In the genomic region with DNA sequence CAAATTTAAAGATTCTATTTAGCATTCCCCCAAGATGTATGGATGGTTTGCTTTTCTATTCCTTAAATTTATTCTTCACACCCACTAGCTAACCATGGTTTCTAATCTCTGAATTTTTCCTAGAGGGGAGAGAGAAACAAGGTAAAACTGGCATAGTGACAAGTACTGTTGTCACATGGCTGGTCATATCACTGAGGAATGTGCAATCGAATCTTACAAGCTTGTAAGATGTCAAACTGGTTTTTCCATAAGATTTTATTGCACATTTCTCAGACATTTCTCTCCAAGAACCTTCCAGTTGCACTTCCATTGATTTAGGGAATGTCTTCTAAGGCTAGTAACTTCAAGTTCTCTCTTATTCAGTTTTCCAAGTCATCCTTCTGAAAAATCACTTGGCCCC, we compare ENCODE assay signal across 17 cellular contexts.
DNase-seq lines count a peak whose midpoint lies in the region; ATAC-seq and TF ChIP-seq lines count a peak whose summit lies in the region.
"Had no signal": no experiment of that assay in that cellular context is flagged by ENCODE, and none has a peak within 500 bp of the region (broad histone marks: within the 10 kb centered on the region; RNA-seq: fewer than 3 reads in every experiment).

No MANE protein-coding gene starts in this region.

- POLR2A ChIA-PET in A673 (lab: Charles Lee; ENCODE audit: low non-redundant PET), result no interaction called here

- no peaks in the 10 kb centered on the region for H3K36me3 ChIP-seq in A673 (ENCODE audit: insufficient read depth, low read length, poor library complexity, severe bottlenecking)

- H3K27me3 Mint-ChIP-seq in Calu3 (ENCODE audit: unreplicated experiment), result no peaks in the 10 kb centered on the region
- H3K27me3 Mint-ChIP-seq in mesothelial cell of epicardium (ENCODE audit: low read depth), result no peaks in the 10 kb centered on the region
- H3K27me3 Mint-ChIP-seq: CD4-positive, alpha-beta T cell had no signal

- no peaks in the 10 kb centered on the region for H3K27me3 ChIP-seq in A673 (replicated peaks; ENCODE audit: insufficient read depth, low read depth, low read length, poor library complexity)

- no peak overlapping the region for H3K4me3 Mint-ChIP-seq in Calu3 (ENCODE audit: low read depth, unreplicated experiment)
- H3K4me3 Mint-ChIP-seq in mesothelial cell of epicardium, result no peak overlapping the region
- H3K4me3 Mint-ChIP-seq: CD4-positive, alpha-beta T cell had no signal

- no peaks in the 10 kb centered on the region for H3K4me1 ChIP-seq in A673 (ENCODE audit: insufficient read depth, low read length, poor library complexity, severe bottlenecking)

- H3K4me3 ChIP-seq in LNCaP clone FGC (ENCODE audit: low read depth, low read length), result no peak overlapping the region
- H3K4me3 ChIP-seq in epithelial cell of esophagus (ENCODE audit: low read length), result no peak overlapping the region
- no peak overlapping the region for H3K4me3 ChIP-seq in A673 (ENCODE audit: low read depth, low read length, poor library complexity, severe bottlenecking)
- H3K4me3 ChIP-seq: K562 had no signal

- no peak for TF ChIP-seq CTCF in Calu3 (IDR thresholded peaks at IDR 0.05; ENCODE audit: unreplicated experiment)
- TF ChIP-seq CTCF in LNCaP clone FGC (IDR thresholded peaks at IDR 0.05; ENCODE audit: control insufficient read depth, extremely low read depth, insufficient read depth), result no peak
- no peak for TF ChIP-seq CTCF in epithelial cell of esophagus (IDR thresholded peaks at IDR 0.05; ENCODE audit: insufficient read depth, low read depth, low read length, missing control alignments)
- no peak for TF ChIP-seq CTCF in mesothelial cell of epicardium (IDR thresholded peaks at IDR 0.05; ENCODE audit: unreplicated experiment)
- no peak for TF ChIP-seq CTCF in A673 (conservative IDR thresholded peaks at IDR 0.05; ENCODE audit: low read depth, low read length)

- BruUV-seq in Calu3 (replicated peaks; lab: Mats Ljungman, UMichigan) (no TSS peak), A673 (replicated peaks; lab: Mats Ljungman, UMichigan) (no TSS peak)

- H3K4me1 Mint-ChIP-seq in Calu3 (ENCODE audit: low read depth, unreplicated experiment) (peaks cover 20% of the 10 kb centered on the region), mesothelial cell of epicardium (peaks cover 39% of the 10 kb centered on the region)

- no peak overlapping the region for H3K27ac ChIP-seq in A673 (ENCODE audit: low read depth, low read length, poor library complexity, severe bottlenecking)

- peak overlapping the region; percentile 16 for H3K27ac Mint-ChIP-seq in Calu3 (ENCODE audit: unreplicated experiment)
- H3K27ac Mint-ChIP-seq in mesothelial cell of epicardium, result peak overlapping the region; percentile 79
- H3K27ac Mint-ChIP-seq in activated naive CD4-positive, alpha-beta T cell treated with anti-CD3 and anti-CD28 coated beads, Interleukin-2, amount 50 U/mL, for 72 hours, result no peak overlapping the region
- H3K27ac Mint-ChIP-seq: CD4-positive, alpha-beta T cell had no signal

- intact Hi-C loops in Calu3 (cut with micrococcal nuclease; ENCODE audit: unreplicated experiment), result no loop called here
- intact Hi-C loops in A673 (cut with micrococcal nuclease; ENCODE audit: unreplicated experiment), result no loop called here

- CTCF ChIA-PET in Calu3 (lab: Charles Lee), result interaction anchor here (0.6 to 0.7 kb wide), 3 partner anchors 36 to 595 kb away, joined by 3 to 4 read pairs (median 3); no protein-coding TSS in a partner anchor
- CTCF ChIA-PET in A673 (lab: Charles Lee), result no interaction called here

- H3K36me3 Mint-ChIP-seq in Calu3 (ENCODE audit: insufficient read depth, unreplicated experiment) (peaks cover 6% of the 10 kb centered on the region), mesothelial cell of epicardium (peaks cover 3% of the 10 kb centered on the region)
- H3K36me3 Mint-ChIP-seq in activated naive CD4-positive, alpha-beta T cell treated with anti-CD3 and anti-CD28 coated beads, Interleukin-2, amount 50 U/mL, for 72 hours, result no peaks in the 10 kb centered on the region

- in situ Hi-C loops in G401 (cut with HindIII; ENCODE audit: low sequenced_read_pairs), result no loop called here

- ATAC-seq in activated naive CD4-positive, alpha-beta T cell treated with anti-CD3 and anti-CD28 coated beads, Interleukin-2, amount 50 U/mL, for 72 hours, result no peak
- ATAC-seq: K562, Panc1 had no signal

- H3K9me3 Mint-ChIP-seq in Calu3 (ENCODE audit: low read depth, unreplicated experiment) (no peaks in the 10 kb centered on the region), mesothelial cell of epicardium (peaks cover 6% of the 10 kb centered on the region)
- peaks cover 7% of the 10 kb centered on the region in 2 donors for H3K9me3 Mint-ChIP-seq in activated naive CD4-positive, alpha-beta T cell treated with anti-CD3 and anti-CD28 coated beads, Interleukin-2, amount 50 U/mL, for 72 hours

- H3K9me3 ChIP-seq in A673 (ENCODE audit: low read depth, low read length, poor library complexity, severe bottlenecking), result no peaks in the 10 kb centered on the region

- peak; percentile 41 for DNase-seq in Calu3
- peak; percentile 83 for DNase-seq in LNCaP clone FGC (ENCODE audit: low read depth)
- DNase-seq in epithelial cell of esophagus (ENCODE audit: low read depth), result peak; percentile 70
- DNase-seq in mesothelial cell of epicardium (ENCODE audit: low spot score in 2 of 2, unreplicated experiment in 2 of 2), result no peak
- DNase-seq in A673 (ENCODE audit: low spot score), result no peak
- DNase-seq in activated naive CD4-positive, alpha-beta T cell treated with anti-CD3 and anti-CD28 coated beads, Interleukin-2, amount 50 U/mL, for 72 hours (ENCODE audit: low spot score in 2 of 2), result no peak
- no peak for DNase-seq in G401 (ENCODE audit: low spot score)
- DNase-seq in stimulated activated CD4-positive, alpha-beta T cell treated with anti-CD3 and anti-CD28 coated beads, Interleukin-2, amount 100 ng/mL, for 24 hours, result no peak
- DNase-seq: CD4-positive, alpha-beta T cell; DMS 273 treated with DMSO at 0.1 percent for 48 hours; NCI-H1092 treated with DMSO at 0.1 percent for 48 hours; NCI-H1694; NCI-H2107; NCI-H446; Right ventricle myocardium superior had no signal

Comparison
In these comparisons a context has a peak if more than half of its experiments do, and no peak if none do; other contexts are left out.
1. DNase-seq: peak in Calu3 (single experiment), LNCaP clone FGC (single experiment) and epithelial cell of esophagus (single experiment); none in mesothelial cell of epicardium (0 of 2), A673 (single experiment), activated naive CD4-positive, alpha-beta T cell treated with anti-CD3 and anti-CD28 coated beads, Interleukin-2, amount 50 U/mL, for 72 hours (0 of 2), G401 (single experiment) and stimulated activated CD4-positive, alpha-beta T cell treated with anti-CD3 and anti-CD28 coated beads, Interleukin-2, amount 100 ng/mL, for 24 hours (0 of 2).
2. H3K27ac Mint-ChIP-seq: peak in Calu3 (single experiment) and mesothelial cell of epicardium (single experiment); none in activated naive CD4-positive, alpha-beta T cell treated with anti-CD3 and anti-CD28 coated beads, Interleukin-2, amount 50 U/mL, for 72 hours (0 of 2).